In genomic region chr1:21312407-21312992, GRCh38 we compare ENCODE assay signal across 2 cellular contexts.
TF ChIP-seq lines count a peak whose summit lies in the region.

No MANE protein-coding gene starts in this region.

TF ChIP-seq in A549, 52 proteins besides CTCF, POLR2A, EP300 and RAD21:
- TF ChIP-seq, protein P1, sequence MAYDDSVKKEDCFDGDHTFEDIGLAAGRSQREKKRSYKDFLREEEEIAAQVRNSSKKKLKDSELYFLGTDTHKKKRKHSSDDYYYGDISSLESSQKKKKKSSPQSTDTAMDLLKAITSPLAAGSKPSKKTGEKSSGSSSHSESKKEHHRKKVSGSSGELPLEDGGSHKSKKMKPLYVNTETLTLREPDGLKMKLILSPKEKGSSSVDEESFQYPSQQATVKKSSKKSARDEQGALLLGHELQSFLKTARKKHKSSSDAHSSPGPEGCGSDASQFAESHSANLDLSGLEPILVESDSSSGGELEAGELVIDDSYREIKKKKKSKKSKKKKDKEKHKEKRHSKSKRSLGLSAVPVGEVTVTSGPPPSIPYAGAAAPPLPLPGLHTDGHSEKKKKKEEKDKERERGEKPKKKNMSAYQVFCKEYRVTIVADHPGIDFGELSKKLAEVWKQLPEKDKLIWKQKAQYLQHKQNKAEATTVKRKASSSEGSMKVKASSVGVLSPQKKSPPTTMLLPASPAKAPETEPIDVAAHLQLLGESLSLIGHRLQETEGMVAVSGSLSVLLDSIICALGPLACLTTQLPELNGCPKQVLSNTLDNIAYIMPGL (CRISPR knock-in tag; IDR thresholded peaks at IDR 0.05; ENCODE audit: borderline replicate concordance), result no peak
- TF ChIP-seq CEBPB (IDR thresholded peaks at IDR 0.05) (peak in 1 of 2 experiments; percentile 24; a peak in 1 of 4 replicates), HOXB13 (CRISPR knock-in tag; IDR thresholded peaks at IDR 0.05; ENCODE audit: low read depth) (no peak)

TF ChIP-seq in endothelial cell of umbilical vein, 7 proteins besides CTCF, POLR2A, EP300 and RAD21:
- TF ChIP-seq EZH2 (IDR thresholded peaks at IDR 0.05; ENCODE audit: borderline replicate concordance, low read depth, low read length, severe bottlenecking), result no peak
- no peak for TF ChIP-seq POLR2AphosphoS5 (IDR thresholded peaks at IDR 0.05; ENCODE audit: insufficient read depth, low read depth, low read length)
- TF ChIP-seq FOS (IDR thresholded peaks at IDR 0.05; ENCODE audit: borderline replicate concordance, insufficient read depth, low read length), result no peak
- TF ChIP-seq JUN (IDR thresholded peaks at IDR 0.05; ENCODE audit: borderline replicate concordance, insufficient read depth, insufficient read length, low read depth), result no peak
- no peak for TF ChIP-seq GATA2 (IDR thresholded peaks at IDR 0.05; ENCODE audit: insufficient read depth, insufficient read length, low read depth, low read length)
- TF ChIP-seq, protein P2, sequence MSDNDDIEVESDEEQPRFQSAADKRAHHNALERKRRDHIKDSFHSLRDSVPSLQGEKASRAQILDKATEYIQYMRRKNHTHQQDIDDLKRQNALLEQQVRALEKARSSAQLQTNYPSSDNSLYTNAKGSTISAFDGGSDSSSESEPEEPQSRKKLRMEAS (IDR thresholded peaks at IDR 0.05; ENCODE audit: insufficient read depth, insufficient read length), result no peak
- no peak for TF ChIP-seq MYC (IDR thresholded peaks at IDR 0.05; ENCODE audit: low read depth, low read length)
TF ChIP-seq in endothelial cell of umbilical vein: peak in this region for 0.
